ENCODE assay signal across 1 cellular context in the genomic region with DNA sequence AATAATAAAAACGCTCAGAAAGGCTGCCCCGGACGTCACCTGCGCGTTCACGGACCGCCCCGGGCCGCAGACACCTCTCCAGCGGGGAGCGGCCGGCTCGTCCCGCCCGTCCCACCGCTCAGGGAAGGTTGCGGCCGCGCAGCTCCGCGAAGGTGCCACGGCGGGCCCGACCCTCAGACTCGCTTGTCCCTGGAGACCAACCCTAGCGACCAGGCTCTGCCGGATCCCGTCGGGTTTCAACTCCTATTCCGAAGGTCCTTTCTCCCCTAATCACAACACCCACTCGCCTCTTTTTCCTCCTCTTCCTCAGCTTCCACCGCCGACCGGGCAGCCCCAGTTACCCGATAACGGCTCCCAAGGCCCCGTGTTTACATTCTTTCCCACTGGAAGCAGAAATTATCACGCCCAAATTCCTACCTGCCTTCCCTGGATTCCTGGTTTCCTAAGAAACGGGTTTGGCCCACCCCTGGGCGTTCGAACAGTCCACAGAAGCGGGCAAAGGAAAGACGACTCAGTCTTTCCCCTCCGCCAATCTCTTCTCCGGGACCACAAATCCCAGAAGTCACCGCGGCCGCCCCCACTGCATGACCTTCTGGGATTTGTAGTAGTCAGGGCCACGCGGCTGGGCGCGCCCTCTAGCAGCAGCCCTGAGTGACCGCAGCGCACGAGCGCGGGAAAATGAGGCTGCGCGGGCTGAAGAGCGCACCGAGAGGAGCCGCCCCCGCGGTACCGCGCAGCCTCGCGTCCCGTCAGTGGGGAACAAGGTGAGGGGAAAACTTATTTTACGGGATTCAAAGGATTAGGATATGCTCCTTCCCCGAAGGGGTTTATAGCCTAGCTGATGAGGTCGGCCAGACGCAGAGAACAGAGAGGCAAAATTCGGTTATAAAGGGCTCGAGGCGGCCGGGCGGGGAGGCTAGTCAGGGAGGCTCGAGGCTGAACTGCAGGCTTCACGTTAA.
TF ChIP-seq lines count a peak whose summit lies in the region.

A gene with protein sequence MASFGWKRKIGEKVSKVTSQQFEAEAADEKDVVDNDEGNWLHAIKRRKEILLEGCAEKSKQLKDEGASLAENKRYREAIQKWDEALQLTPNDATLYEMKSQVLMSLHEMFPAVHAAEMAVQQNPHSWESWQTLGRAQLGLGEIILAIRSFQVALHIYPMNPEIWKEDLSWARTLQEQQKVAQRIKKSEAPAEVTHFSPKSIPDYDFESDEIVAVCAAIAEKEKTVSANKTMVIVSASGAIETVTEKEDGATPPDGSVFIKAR (minus strand): TSS at position 555 of the 959 bp plus-strand sequence. CDS start 8,943 bp downstream, outside the sequence.

TF ChIP-seq in SK-N-SH, 30 proteins besides CTCF, POLR2A, EP300 and RAD21 (continued from another document):
- TF ChIP-seq PBX3 (IDR thresholded peaks at IDR 0.05) (0 out of 2 replicates have a peak, but pooled peaks have one; percentile 20), SMC3 (IDR thresholded peaks at IDR 0.05; ENCODE audit: low read depth, low read length) (no peak; the same call in 1 of the 2 replicates), NFIC (IDR thresholded peaks at IDR 0.05; ENCODE audit: borderline replicate concordance) (no peak), YY1 (IDR thresholded peaks at IDR 0.05; ENCODE audit: low read depth) (peak; percentile 52; the same call in 1 of the 2 replicates), MEF2A (IDR thresholded peaks at IDR 0.05; ENCODE audit: borderline replicate concordance, low read depth) (no peak), RFX5 (IDR thresholded peaks at IDR 0.05; ENCODE audit: low read length) (no peak), FOXJ3 (CRISPR knock-in tag; IDR thresholded peaks at IDR 0.05) (0 out of 2 replicates have a peak, but pooled peaks have one; percentile 16), TAF1 (IDR thresholded peaks at IDR 0.05; ENCODE audit: borderline replicate concordance, low read depth, low read length) (0 out of 2 replicates have a peak, but pooled peaks have one; percentile 4), NRF1 (IDR thresholded peaks at IDR 0.05; ENCODE audit: low read depth, low read length) (peak; percentile 69), ELF1 (IDR thresholded peaks at IDR 0.05) (peak; percentile 59), USF2 (IDR thresholded peaks at IDR 0.05; ENCODE audit: borderline replicate concordance, low read depth, low read length) (no peak), FOSL2 (IDR thresholded peaks at IDR 0.05; ENCODE audit: borderline replicate concordance, low read depth) (no peak; the same call in 1 of the 2 replicates), MXI1 (IDR thresholded peaks at IDR 0.05; ENCODE audit: low read depth, low read length) (peak; percentile 84), RCOR1 (IDR thresholded peaks at IDR 0.05; ENCODE audit: low read length) (peak; percentile 37; the same call in 1 of the 2 replicates), JUND (IDR thresholded peaks at IDR 0.05) (no peak), TEAD4 (IDR thresholded peaks at IDR 0.05; ENCODE audit: borderline replicate concordance, insufficient read depth) (no peak), CHD2 (IDR thresholded peaks at IDR 0.05; ENCODE audit: low read length, partially characterized antibody) (peak; percentile 91), GABPA (IDR thresholded peaks at IDR 0.05; ENCODE audit: low read depth) (peak; percentile 64), FOXM1 (IDR thresholded peaks at IDR 0.05; ENCODE audit: low read depth) (no peak), GATA2 (CRISPR knock-in tag; IDR thresholded peaks at IDR 0.05) (0 out of 2 replicates have a peak, but pooled peaks have one; percentile 26)
- TF ChIP-seq, protein P1, sequence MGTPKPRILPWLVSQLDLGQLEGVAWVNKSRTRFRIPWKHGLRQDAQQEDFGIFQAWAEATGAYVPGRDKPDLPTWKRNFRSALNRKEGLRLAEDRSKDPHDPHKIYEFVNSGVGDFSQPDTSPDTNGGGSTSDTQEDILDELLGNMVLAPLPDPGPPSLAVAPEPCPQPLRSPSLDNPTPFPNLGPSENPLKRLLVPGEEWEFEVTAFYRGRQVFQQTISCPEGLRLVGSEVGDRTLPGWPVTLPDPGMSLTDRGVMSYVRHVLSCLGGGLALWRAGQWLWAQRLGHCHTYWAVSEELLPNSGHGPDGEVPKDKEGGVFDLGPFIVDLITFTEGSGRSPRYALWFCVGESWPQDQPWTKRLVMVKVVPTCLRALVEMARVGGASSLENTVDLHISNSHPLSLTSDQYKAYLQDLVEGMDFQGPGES (IDR thresholded peaks at IDR 0.05; ENCODE audit: low read depth, low read length): no peak; the same call in 1 of the 2 replicates
- TF ChIP-seq, protein P2, sequence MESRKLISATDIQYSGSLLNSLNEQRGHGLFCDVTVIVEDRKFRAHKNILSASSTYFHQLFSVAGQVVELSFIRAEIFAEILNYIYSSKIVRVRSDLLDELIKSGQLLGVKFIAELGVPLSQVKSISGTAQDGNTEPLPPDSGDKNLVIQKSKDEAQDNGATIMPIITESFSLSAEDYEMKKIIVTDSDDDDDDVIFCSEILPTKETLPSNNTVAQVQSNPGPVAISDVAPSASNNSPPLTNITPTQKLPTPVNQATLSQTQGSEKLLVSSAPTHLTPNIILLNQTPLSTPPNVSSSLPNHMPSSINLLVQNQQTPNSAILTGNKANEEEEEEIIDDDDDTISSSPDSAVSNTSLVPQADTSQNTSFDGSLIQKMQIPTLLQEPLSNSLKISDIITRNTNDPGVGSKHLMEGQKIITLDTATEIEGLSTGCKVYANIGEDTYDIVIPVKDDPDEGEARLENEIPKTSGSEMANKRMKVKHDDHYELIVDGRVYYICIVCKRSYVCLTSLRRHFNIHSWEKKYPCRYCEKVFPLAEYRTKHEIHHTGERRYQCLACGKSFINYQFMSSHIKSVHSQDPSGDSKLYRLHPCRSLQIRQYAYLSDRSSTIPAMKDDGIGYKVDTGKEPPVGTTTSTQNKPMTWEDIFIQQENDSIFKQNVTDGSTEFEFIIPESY (IDR thresholded peaks at IDR 0.05; ENCODE audit: borderline replicate concordance, low read depth): 0 out of 2 replicates have a peak, but pooled peaks have one; percentile 57
